ENCODE assay signal across 1 cellular context in genomic region chr16:400061-400540, GRCh38.
TF ChIP-seq lines count a peak whose summit lies in the region.

No MANE protein-coding gene starts in this region.

TF ChIP-seq in WTC11, 78 proteins besides CTCF, POLR2A, EP300 and RAD21 (continued from another document):
- TF ChIP-seq, protein P1, sequence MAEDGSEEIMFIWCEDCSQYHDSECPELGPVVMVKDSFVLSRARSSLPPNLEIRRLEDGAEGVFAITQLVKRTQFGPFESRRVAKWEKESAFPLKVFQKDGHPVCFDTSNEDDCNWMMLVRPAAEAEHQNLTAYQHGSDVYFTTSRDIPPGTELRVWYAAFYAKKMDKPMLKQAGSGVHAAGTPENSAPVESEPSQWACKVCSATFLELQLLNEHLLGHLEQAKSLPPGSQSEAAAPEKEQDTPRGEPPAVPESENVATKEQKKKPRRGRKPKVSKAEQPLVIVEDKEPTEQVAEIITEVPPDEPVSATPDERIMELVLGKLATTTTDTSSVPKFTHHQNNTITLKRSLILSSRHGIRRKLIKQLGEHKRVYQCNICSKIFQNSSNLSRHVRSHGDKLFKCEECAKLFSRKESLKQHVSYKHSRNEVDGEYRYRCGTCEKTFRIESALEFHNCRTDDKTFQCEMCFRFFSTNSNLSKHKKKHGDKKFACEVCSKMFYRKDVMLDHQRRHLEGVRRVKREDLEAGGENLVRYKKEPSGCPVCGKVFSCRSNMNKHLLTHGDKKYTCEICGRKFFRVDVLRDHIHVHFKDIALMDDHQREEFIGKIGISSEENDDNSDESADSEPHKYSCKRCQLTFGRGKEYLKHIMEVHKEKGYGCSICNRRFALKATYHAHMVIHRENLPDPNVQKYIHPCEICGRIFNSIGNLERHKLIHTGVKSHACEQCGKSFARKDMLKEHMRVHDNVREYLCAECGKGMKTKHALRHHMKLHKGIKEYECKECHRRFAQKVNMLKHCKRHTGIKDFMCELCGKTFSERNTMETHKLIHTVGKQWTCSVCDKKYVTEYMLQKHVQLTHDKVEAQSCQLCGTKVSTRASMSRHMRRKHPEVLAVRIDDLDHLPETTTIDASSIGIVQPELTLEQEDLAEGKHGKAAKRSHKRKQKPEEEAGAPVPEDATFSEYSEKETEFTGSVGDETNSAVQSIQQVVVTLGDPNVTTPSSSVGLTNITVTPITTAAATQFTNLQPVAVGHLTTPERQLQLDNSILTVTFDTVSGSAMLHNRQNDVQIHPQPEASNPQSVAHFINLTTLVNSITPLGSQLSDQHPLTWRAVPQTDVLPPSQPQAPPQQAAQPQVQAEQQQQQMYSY (CRISPR knock-in tag; IDR thresholded peaks at IDR 0.05), result no peak
- TF ChIP-seq NFYB (CRISPR knock-in tag; conservative IDR thresholded peaks at IDR 0.05; ENCODE audit: low read depth), result no peak
- TF ChIP-seq CDX4 (CRISPR knock-in tag; IDR thresholded peaks at IDR 0.05; ENCODE audit: borderline replicate concordance), result no peak
- no peak for TF ChIP-seq CBFB (CRISPR knock-in tag; IDR thresholded peaks at IDR 0.05; ENCODE audit: low read depth)
TF ChIP-seq in WTC11: peak in this region for 0.
